Comparison of ENCODE assay signal across 10 cellular contexts in genomic region chr16:77434365-77435239, GRCh38. TPM values are rescaled to one million over a fixed set of nuclear protein-coding genes. Genes with fewer than 3 reads are reported as not detected.
A peak's percentile ranks its signal among the peaks of the same experiment; 100 is the strongest.
DNase-seq lines count a peak whose midpoint lies in the region; ATAC-seq and TF ChIP-seq lines count a peak whose summit lies in the region.
"Had no signal": no experiment of that assay in that cellular context is flagged by ENCODE, and none has a peak within 500 bp of the region (broad histone marks: within the 10 kb centered on the region; RNA-seq: fewer than 3 reads in every experiment).

Gene ADAMTS18 (minus strand): TSS chr16:77435034. CDS start chr16:77434695, 339 bp downstream.

- H3K27ac ChIP-seq in SK-N-SH (ENCODE audit: low read depth in 2 of 2, low read length in 1 of 2) (no peak within 1 kb of the TSS), iPS DF 6.9 (ENCODE audit: low read length) (no peak within 1 kb of the TSS), substantia nigra (ENCODE audit: low read depth, low read length, poor library complexity, severe bottlenecking) (peak within 1 kb of the TSS; percentile 55)

- H2AFZ ChIP-seq in SK-N-SH (ENCODE audit: low read depth): no peak within 1 kb of the TSS

- intact Hi-C loops in sciatic nerve (cut with DNase I): no loop called here

- no peak for TF ChIP-seq EP300 in SK-N-SH (IDR thresholded peaks at IDR 0.05; ENCODE audit: borderline replicate concordance in 1 of 2, low read depth in 1 of 2, low read length in 1 of 2)

- H3K9me3 ChIP-seq in SK-N-SH (no peaks in the 10 kb centered on the region), iPS DF 6.9 (ENCODE audit: control insufficient read depth, insufficient read depth, low read length) (no peaks in the 10 kb centered on the region)

- no peaks in the 10 kb centered on the region for H4K20me1 ChIP-seq in SK-N-SH (ENCODE audit: insufficient read depth)

- H3K27me3 ChIP-seq in SK-N-SH (ENCODE audit: insufficient read depth) (peaks cover 33% of the 10 kb centered on the region; the same call in 1 of the 2 replicates), iPS DF 6.9 (ENCODE audit: control insufficient read depth, insufficient read depth, low read length) (peaks cover 16% of the 10 kb centered on the region)

- DNase-seq in SK-N-SH (peak; percentile 21), NCI-H748 treated with DMSO at 0.1 percent for 48 hours (lab: John Stamatoyannopoulos, UW) (peak; percentile 24), iPS DF 6.9 (ENCODE audit: low read depth, low spot score) (no peak), substantia nigra (lab: John Stamatoyannopoulos, UW) (peak in 4 of 49 donors; percentile 3 to 63 (median 26)), NCI-H187 (lab: John Stamatoyannopoulos, UW) (no peak), SIG-M5 (lab: John Stamatoyannopoulos, UW) (no peak), sciatic nerve (ENCODE audit: low spot score) (no peak)
- DNase-seq: activated naive CD4-positive, alpha-beta T cell treated with anti-CD3 and anti-CD28 coated beads, Interleukin-2, amount 10 ng/mL, durations not matched to agents 7 days and 5 days; KG1 had no signal

- H3K36me3 ChIP-seq in SK-N-SH (replicated peaks in 1 of 2; ENCODE audit: control insufficient read depth in 1 of 2, insufficient read depth in 2 of 2, low read length in 1 of 2) (no peaks in the 10 kb centered on the region), iPS DF 6.9 (ENCODE audit: control insufficient read depth, insufficient read depth, low read length) (no peaks in the 10 kb centered on the region)

- no peak within 1 kb of the TSS for H3K9ac ChIP-seq in SK-N-SH

- H3K4me3 ChIP-seq in SK-N-SH (ENCODE audit: low read depth in 2 of 2, low read length in 1 of 2): no peak within 1 kb of the TSS
- H3K4me3 ChIP-seq in iPS DF 6.9 (ENCODE audit: low read length): peak within 1 kb of the TSS; percentile 51; the same call in 1 of the 2 replicates

- POLR2A ChIA-PET in SK-N-SH (lab: Yijun Ruan, JAX): no interaction called here

- no peak for TF ChIP-seq RAD21 in SK-N-SH (IDR thresholded peaks at IDR 0.05; ENCODE audit: low read length)

- H3F3A ChIP-seq in SK-N-SH (replicated peaks; ENCODE audit: insufficient read depth): no peaks in the 10 kb centered on the region

- no peak for TF ChIP-seq CTCF in SK-N-SH (IDR thresholded peaks at IDR 0.05)

- CTCF ChIA-PET in SK-N-SH (lab: Yijun Ruan, JAX): interaction anchor here (2.5 kb wide), 1 partner anchor 149 kb away, joined by 5 read pairs; no protein-coding TSS in a partner anchor

- 10% methylated on average over 5 of the region's 102 CpGs for WGBS in SK-N-SH (ENCODE audit: low lambda C conversion rate)
- WGBS in iPS DF 6.9 (ENCODE audit: insufficient coverage, insufficient read length): no CpG with 5 or more reads among the region's 102 CpGs

- ATAC-seq in SK-N-SH treated with all-trans-retinoic acid at 6 μM for 48 hours: no peak
- ATAC-seq in sciatic nerve: no peak

- H3K4me1 ChIP-seq in SK-N-SH (ENCODE audit: control insufficient read depth in 1 of 2, insufficient read depth in 2 of 2, low read depth in 1 of 2, low read length in 1 of 2) (no peaks in the 10 kb centered on the region), iPS DF 6.9 (ENCODE audit: control insufficient read depth, insufficient read depth, low read length) (no peaks in the 10 kb centered on the region; the same call in 1 of the 2 replicates)

- no peaks in the 10 kb centered on the region for H3K79me2 ChIP-seq in SK-N-SH (ENCODE audit: insufficient read depth)

- no peak within 1 kb of the TSS for H3K4me2 ChIP-seq in SK-N-SH

- H3K9me2 ChIP-seq in SK-N-SH: no peaks in the 10 kb centered on the region

TF ChIP-seq in SK-N-SH, 30 proteins besides CTCF, POLR2A, EP300 and RAD21 (continues in another document):
- no peak for TF ChIP-seq FOSL2 (IDR thresholded peaks at IDR 0.05; ENCODE audit: borderline replicate concordance, low read depth)
- TF ChIP-seq CHD2 (IDR thresholded peaks at IDR 0.05; ENCODE audit: low read length, partially characterized antibody): no peak
- TF ChIP-seq MEF2A (IDR thresholded peaks at IDR 0.05; ENCODE audit: borderline replicate concordance, low read depth): no peak
- no peak for TF ChIP-seq MAX (IDR thresholded peaks at IDR 0.05; ENCODE audit: low read depth)
- TF ChIP-seq EZH2phosphoT487 (IDR thresholded peaks at IDR 0.05; ENCODE audit: borderline replicate concordance, low read depth): no peak
- TF ChIP-seq MXI1 (IDR thresholded peaks at IDR 0.05; ENCODE audit: low read depth, low read length): no peak
- no peak for TF ChIP-seq NRF1 (IDR thresholded peaks at IDR 0.05; ENCODE audit: low read depth, low read length)
- TF ChIP-seq REST (IDR thresholded peaks at IDR 0.05; ENCODE audit: low read depth, low read length): no peak
- TF ChIP-seq YY1 (IDR thresholded peaks at IDR 0.05; ENCODE audit: low read depth): no peak
- TF ChIP-seq FOXM1 (IDR thresholded peaks at IDR 0.05; ENCODE audit: low read depth): no peak

TF ChIP-seq in SK-N-SH treated with all-trans-retinoic acid at 6 μM for 48 hours, 23 proteins besides CTCF, POLR2A, EP300 and RAD21:
- TF ChIP-seq PATZ1 (CRISPR knock-in tag; IDR thresholded peaks at IDR 0.05; ENCODE audit: borderline replicate concordance) (no peak), GLIS3 (CRISPR knock-in tag; IDR thresholded peaks at IDR 0.05) (no peak), TOX (CRISPR knock-in tag; IDR thresholded peaks at IDR 0.05; ENCODE audit: borderline replicate concordance) (no peak)

RNA-seq across cellular contexts. Expression of gene ADAMTS18, which starts in this region (rescaled TPM):
- under 0.01 TPM in 1 of 2 replicates, not detected in the other for polyA plus RNA-seq in SK-N-SH (2012; rRNA removed)
- 0.01 TPM in 1 of 2 replicates, not detected in the other for polyA plus RNA-seq in SK-N-SH (2012; cell fraction: cytosol; rRNA removed)
- polyA plus RNA-seq in SK-N-SH (2012; cell fraction: nucleus; rRNA removed): not detected in 2 replicates
- 1.4 TPM for total RNA-seq in sciatic nerve

Comparison
In these comparisons a context has a peak if more than half of its experiments do, and no peak if none do; other contexts are left out.
1. Peak in DNase-seq in SK-N-SH; RNA of the gene not detected or under 1 TPM.